Comparison of ENCODE assay signal across 13 cellular contexts in genomic region chr3:43531835-43532234, GRCh38.
A peak's percentile ranks its signal among the peaks of the same experiment; 100 is the strongest.
DNase-seq lines count a peak whose midpoint lies in the region; ATAC-seq, FAIRE-seq and TF ChIP-seq lines count a peak whose summit lies in the region.
"Had no signal": no experiment of that assay in that cellular context is flagged by ENCODE, and none has a peak within 500 bp of the region (broad histone marks: within the 10 kb centered on the region; RNA-seq: fewer than 3 reads in every experiment).

No MANE protein-coding gene starts in this region.

- BruUV-seq in K562 (replicated peaks; lab: Mats Ljungman, UMichigan): no TSS peak

- 64% methylated on average over 2 of the region's 3 CpGs for WGBS in K562 (ENCODE audit: insufficient coverage, low coverage, missing lambda C conversion rate)

- H3K36me3 ChIP-seq in K562 (ENCODE audit: control insufficient read depth, insufficient read depth, low read length): no peaks in the 10 kb centered on the region
- H3K36me3 ChIP-seq: adrenal gland, thyroid gland had no signal

- H3K4me1 Mint-ChIP-seq in activated CD4-positive, alpha-beta T cell treated with anti-CD3 and anti-CD28 coated beads for 36 hours: peaks cover 4% of the 10 kb centered on the region
- H3K4me1 Mint-ChIP-seq in activated CD4-positive, alpha-beta T cell treated with anti-CD3 and anti-CD28 coated beads, Interleukin-2, amount 10 ng/mL, durations not matched to agents 7 days and 5 days: peaks cover under 1% of the 10 kb centered on the region
- no peaks in the 10 kb centered on the region for H3K4me1 Mint-ChIP-seq in naive thymus-derived CD8-positive, alpha-beta T cell

- H3K27me3 ChIP-seq in K562 (ENCODE audit: control insufficient read depth in 2 of 2, insufficient read depth in 2 of 2, low read length in 2 of 2): no peaks in the 10 kb centered on the region
- H3K27me3 ChIP-seq: adrenal gland, thyroid gland had no signal

- no peaks in the 10 kb centered on the region for H3K9me3 ChIP-seq in K562 (replicated peaks; ENCODE audit: control insufficient read depth, insufficient read depth, low read depth, low read length)
- H3K9me3 ChIP-seq: adrenal gland, thyroid gland had no signal

- H4K20me1 ChIP-seq in K562 (replicated peaks; ENCODE audit: control insufficient read depth, insufficient read depth, low read length): 0 out of 2 replicates have a peak, but pooled peaks cover 2% of the 10 kb centered on the region

- peaks cover 6% of the 10 kb centered on the region for H3K36me3 Mint-ChIP-seq in activated CD4-positive, alpha-beta T cell treated with anti-CD3 and anti-CD28 coated beads for 36 hours (ENCODE audit: low read depth)
- peaks cover 3% of the 10 kb centered on the region for H3K36me3 Mint-ChIP-seq in activated CD4-positive, alpha-beta T cell treated with anti-CD3 and anti-CD28 coated beads, Interleukin-2, amount 10 ng/mL, durations not matched to agents 7 days and 5 days (ENCODE audit: low read depth)
- H3K36me3 Mint-ChIP-seq in naive thymus-derived CD8-positive, alpha-beta T cell: peaks cover 10 to 12% (median 11%) of the 10 kb centered on the region in 3 donors

- POLR2A ChIA-PET in activated CD4-positive, alpha-beta T cell treated with anti-CD3 and anti-CD28 coated beads for 36 hours (lab: Charles Lee): no interaction called here
- POLR2A ChIA-PET in activated CD4-positive, alpha-beta T cell treated with anti-CD3 and anti-CD28 coated beads, Interleukin-2, amount 10 ng/mL, durations not matched to agents 7 days and 5 days (lab: Charles Lee): no interaction called here
- POLR2A ChIA-PET in K562 (lab: Yijun Ruan, JAX): interaction anchor here (1.3 to 3.0 kb wide), 3 partner anchors 9 to 12 kb away, joined by 3 to 14 read pairs (median 10); no protein-coding TSS in a partner anchor
- POLR2A ChIA-PET in naive thymus-derived CD8-positive, alpha-beta T cell (lab: Charles Lee): no interaction called here

- no peaks in the 10 kb centered on the region for H3K9me1 ChIP-seq in K562 (ENCODE audit: control insufficient read depth, insufficient read depth, low read length)

- in situ Hi-C loops in K562 (cut with MboI): loop anchor here (25.0 kb wide), 1 partner anchor 655 kb away; no protein-coding TSS in a partner anchor

- H3K4me3 ChIP-seq in K562: no peak overlapping the region
- H3K4me3 ChIP-seq: adrenal gland, thyroid gland had no signal

- TF ChIP-seq CTCF in K562 (IDR thresholded peaks at IDR 0.05 in 2 of 3, conservative IDR thresholded peaks at IDR 0.05 in 1 of 3; ENCODE audit: insufficient read depth in 2 of 3, low read depth in 1 of 3, low read length in 3 of 3): no peak

- peak; percentile 40 for DNase-seq in activated CD4-positive, alpha-beta T cell treated with anti-CD3 and anti-CD28 coated beads for 36 hours
- DNase-seq in activated CD4-positive, alpha-beta T cell treated with anti-CD3 and anti-CD28 coated beads, Interleukin-2, amount 10 ng/mL, durations not matched to agents 7 days and 5 days: no peak
- DNase-seq in HK-2 (ENCODE audit: unreplicated experiment) (peak; percentile 36), K562 (ENCODE audit: extremely low read depth in 1 of 4, low spot score in 3 of 4) (no peak), kidney glomerular epithelial cell (lab: John Stamatoyannopoulos, UW) (peak; percentile 40), NCI-H1930 (lab: John Stamatoyannopoulos, UW) (no peak), NCI-H2196 treated with DMSO at 0.1 percent for 48 hours (lab: John Stamatoyannopoulos, UW; ENCODE audit: unreplicated experiment) (no peak)
- DNase-seq in naive thymus-derived CD8-positive, alpha-beta T cell: no peak
- DNase-seq: 8988T; effector memory CD8-positive, alpha-beta T cell; NCI-H1436 treated with DMSO at 0.1 percent for 48 hours; thyroid gland had no signal

- no peak overlapping the region for H3K9ac ChIP-seq in K562 (ENCODE audit: insufficient read depth in 1 of 2, low read depth in 2 of 2, low read length in 2 of 2)

- peaks cover 3% of the 10 kb centered on the region for H3K9me3 Mint-ChIP-seq in activated CD4-positive, alpha-beta T cell treated with anti-CD3 and anti-CD28 coated beads for 36 hours (ENCODE audit: low read depth)
- H3K9me3 Mint-ChIP-seq in activated CD4-positive, alpha-beta T cell treated with anti-CD3 and anti-CD28 coated beads, Interleukin-2, amount 10 ng/mL, durations not matched to agents 7 days and 5 days: peaks cover 6% of the 10 kb centered on the region
- peaks cover 0 to 18% (median 11%) of the 10 kb centered on the region in 9 donors for H3K9me3 Mint-ChIP-seq in naive thymus-derived CD8-positive, alpha-beta T cell

- no peak overlapping the region for H3K4me2 ChIP-seq in K562 (ENCODE audit: insufficient read depth, low read length)

- peak; percentile 91 for ATAC-seq in activated CD4-positive, alpha-beta T cell treated with anti-CD3 and anti-CD28 coated beads for 36 hours
- ATAC-seq in K562: no peak
- no peak for ATAC-seq in naive thymus-derived CD8-positive, alpha-beta T cell
- ATAC-seq: effector memory CD8-positive, alpha-beta T cell had no signal

- intact Hi-C loops in activated CD4-positive, alpha-beta T cell treated with anti-CD3 and anti-CD28 coated beads for 36 hours (cut with DNase I, micrococcal nuclease): no loop called here
- intact Hi-C loops in K562 (cut with micrococcal nuclease): no loop called here

- H3K27ac ChIP-seq in K562 (ENCODE audit: extremely low read depth, low read depth, low read length): no peak overlapping the region
- H3K27ac ChIP-seq: adrenal gland, thyroid gland had no signal

- no peak overlapping the region for H3K4me3 Mint-ChIP-seq in activated CD4-positive, alpha-beta T cell treated with anti-CD3 and anti-CD28 coated beads for 36 hours
- H3K4me3 Mint-ChIP-seq in activated CD4-positive, alpha-beta T cell treated with anti-CD3 and anti-CD28 coated beads, Interleukin-2, amount 10 ng/mL, durations not matched to agents 7 days and 5 days: no peak overlapping the region
- no peak overlapping the region for H3K4me3 Mint-ChIP-seq in naive thymus-derived CD8-positive, alpha-beta T cell
- H3K4me3 Mint-ChIP-seq: effector memory CD8-positive, alpha-beta T cell had no signal

- no peak for TF ChIP-seq POLR2A in K562 (conservative IDR thresholded peaks at IDR 0.05)

- no peak for TF ChIP-seq EP300 in K562 (IDR thresholded peaks at IDR 0.05; ENCODE audit: low read length)

- CTCF ChIA-PET in activated CD4-positive, alpha-beta T cell treated with anti-CD3 and anti-CD28 coated beads for 36 hours (lab: Charles Lee): interaction anchor here (0.7 to 1.2 kb wide), 3 partner anchors 9 to 118 kb away, joined by 3 to 4 read pairs (median 3); no protein-coding TSS in a partner anchor
- CTCF ChIA-PET in activated CD4-positive, alpha-beta T cell treated with anti-CD3 and anti-CD28 coated beads, Interleukin-2, amount 10 ng/mL, durations not matched to agents 7 days and 5 days (lab: Charles Lee): interaction anchor here (0.5 to 1.5 kb wide), 5 partner anchors 8 to 703 kb away, joined by 3 to 5 read pairs (median 3); no protein-coding TSS in a partner anchor
- CTCF ChIA-PET in K562 (lab: Yijun Ruan, JAX; ENCODE audit: low intra/inter-chr PET ratio): no interaction called here

- H3K27ac Mint-ChIP-seq in activated CD4-positive, alpha-beta T cell treated with anti-CD3 and anti-CD28 coated beads for 36 hours: no peak overlapping the region
- H3K27ac Mint-ChIP-seq in activated CD4-positive, alpha-beta T cell treated with anti-CD3 and anti-CD28 coated beads, Interleukin-2, amount 10 ng/mL, durations not matched to agents 7 days and 5 days: no peak overlapping the region
- no peak overlapping the region for H3K27ac Mint-ChIP-seq in naive thymus-derived CD8-positive, alpha-beta T cell
- H3K27ac Mint-ChIP-seq: effector memory CD8-positive, alpha-beta T cell had no signal

- no peaks in the 10 kb centered on the region for H3K4me1 ChIP-seq in K562 (replicated peaks in 1 of 2; ENCODE audit: control insufficient read depth in 2 of 2, insufficient read depth in 2 of 2, low read length in 2 of 2)
- H3K4me1 ChIP-seq: adrenal gland, thyroid gland had no signal

- no peak for FAIRE-seq in K562 (lab: Jason Lieb, UNC)

- no peaks in the 10 kb centered on the region for H3K79me2 ChIP-seq in K562 (ENCODE audit: control insufficient read depth, insufficient read depth, low read length)

- TF ChIP-seq RAD21 in K562 (CRISPR knock-in tag; conservative IDR thresholded peaks at IDR 0.05 in 1 of 2, IDR thresholded peaks at IDR 0.05 in 1 of 2): no peak

- H2AFZ ChIP-seq in K562 (ENCODE audit: low read depth, low read length): no peak overlapping the region

- no peaks in the 10 kb centered on the region for H3K27me3 Mint-ChIP-seq in activated CD4-positive, alpha-beta T cell treated with anti-CD3 and anti-CD28 coated beads for 36 hours
- H3K27me3 Mint-ChIP-seq in activated CD4-positive, alpha-beta T cell treated with anti-CD3 and anti-CD28 coated beads, Interleukin-2, amount 10 ng/mL, durations not matched to agents 7 days and 5 days: no peaks in the 10 kb centered on the region
- no peaks in the 10 kb centered on the region for H3K27me3 Mint-ChIP-seq in naive thymus-derived CD8-positive, alpha-beta T cell
- H3K27me3 Mint-ChIP-seq: effector memory CD8-positive, alpha-beta T cell had no signal

TF ChIP-seq in K562, 482 proteins besides CTCF, POLR2A, EP300 and RAD21:
- TF ChIP-seq ATF3 (IDR thresholded peaks at IDR 0.05) (peak; percentile 32; the same call in 1 of the 2 replicates), ATF3 (CRISPR knock-in tag; conservative IDR thresholded peaks at IDR 0.05) (no peak), FOXP4 (CRISPR knock-in tag; IDR thresholded peaks at IDR 0.05; ENCODE audit: borderline replicate concordance) (no peak)

Comparison
In these comparisons a context has a peak if more than half of its experiments do, and no peak if none do; other contexts are left out.
1. DNase-seq: peak in activated CD4-positive, alpha-beta T cell treated with anti-CD3 and anti-CD28 coated beads for 36 hours (single experiment), HK-2 (single experiment) and kidney glomerular epithelial cell (single experiment); none in activated CD4-positive, alpha-beta T cell treated with anti-CD3 and anti-CD28 coated beads, Interleukin-2, amount 10 ng/mL, durations not matched to agents 7 days and 5 days (single experiment), K562 (0 of 4), NCI-H1930 (0 of 2), NCI-H2196 treated with DMSO at 0.1 percent for 48 hours (single experiment) and naive thymus-derived CD8-positive, alpha-beta T cell (0 of 10).